ENCODE assay signal across 8 cellular contexts in genomic region chr12:750356-751191, GRCh38. TPM values are rescaled to one million over a fixed set of nuclear protein-coding genes. Genes with fewer than 3 reads are reported as not detected.
DNase-seq lines count a peak whose midpoint lies in the region; ATAC-seq and TF ChIP-seq lines count a peak whose summit lies in the region.

No MANE protein-coding gene starts in this region.

- no peaks in the 10 kb centered on the region for H3K27me3 Mint-ChIP-seq in activated naive CD4-positive, alpha-beta T cell treated with anti-CD3 and anti-CD28 coated beads for 36 hours (ENCODE audit: low read depth)
- peaks cover 6% of the 10 kb centered on the region for H3K27me3 Mint-ChIP-seq in endothelial cell (ENCODE audit: unreplicated experiment)

- no peak for DNase-seq in AG10803 (ENCODE audit: low read depth)
- no peak for DNase-seq in mammary epithelial cell
- no peak for DNase-seq in activated naive CD4-positive, alpha-beta T cell treated with anti-CD3 and anti-CD28 coated beads for 36 hours
- DNase-seq in endothelial cell (ENCODE audit: low spot score): no peak

- peaks cover 32% of the 10 kb centered on the region for H3K79me2 ChIP-seq in mammary epithelial cell (ENCODE audit: insufficient read depth, low read length)

- H3K4me3 Mint-ChIP-seq in activated naive CD4-positive, alpha-beta T cell treated with anti-CD3 and anti-CD28 coated beads for 36 hours: no peak overlapping the region
- no peak overlapping the region for H3K4me3 Mint-ChIP-seq in endothelial cell (ENCODE audit: unreplicated experiment)

- no peaks in the 10 kb centered on the region for H3K9me3 ChIP-seq in HUES6 (ENCODE audit: control insufficient read depth, insufficient read depth, low read depth, low read length)
- H3K9me3 ChIP-seq in mammary epithelial cell (replicated peaks; ENCODE audit: insufficient read depth, low read length): no peaks in the 10 kb centered on the region
- no peaks in the 10 kb centered on the region for H3K9me3 ChIP-seq in muscle layer of duodenum (ENCODE audit: control insufficient read depth in 1 of 2, low read length in 2 of 2)

- H3K9ac ChIP-seq in HUES6 (ENCODE audit: low read length): no peak overlapping the region
- H3K9ac ChIP-seq in mammary epithelial cell (ENCODE audit: insufficient read depth, low read length): peak overlapping the region; percentile 66

- peaks cover 15% of the 10 kb centered on the region for H3K4me1 Mint-ChIP-seq in activated naive CD4-positive, alpha-beta T cell treated with anti-CD3 and anti-CD28 coated beads for 36 hours (ENCODE audit: low read depth)
- H3K4me1 Mint-ChIP-seq in endothelial cell (ENCODE audit: unreplicated experiment): peaks cover 17% of the 10 kb centered on the region

- H3K9me3 Mint-ChIP-seq in activated naive CD4-positive, alpha-beta T cell treated with anti-CD3 and anti-CD28 coated beads for 36 hours: no peaks in the 10 kb centered on the region
- H3K9me3 Mint-ChIP-seq in endothelial cell (ENCODE audit: unreplicated experiment): no peaks in the 10 kb centered on the region

- peaks cover 22% of the 10 kb centered on the region for H4K20me1 ChIP-seq in mammary epithelial cell (ENCODE audit: insufficient read depth, low read length)

- 0% methylated on average over 7 of the region's 7 CpGs for WGBS in mammary epithelial cell (ENCODE audit: low coverage, missing lambda C conversion rate)

- peak overlapping the region; percentile 88 for H2AFZ ChIP-seq in mammary epithelial cell (ENCODE audit: low read depth, low read length)

- TF ChIP-seq CTCF in AG10803 (conservative IDR thresholded peaks at IDR 0.05; ENCODE audit: low read length) (no peak), mammary epithelial cell (conservative IDR thresholded peaks at IDR 0.05 in 1 of 2, IDR thresholded peaks at IDR 0.05 in 1 of 2; ENCODE audit: extremely low read depth in 1 of 2, insufficient read depth in 1 of 2, low read depth in 1 of 2, low read length in 2 of 2) (no peak), endothelial cell (IDR thresholded peaks at IDR 0.05; ENCODE audit: unreplicated experiment) (no peak)

- dilution Hi-C loops in mammary epithelial cell (cut with HindIII; ENCODE audit: low sequenced_read_pairs): no loop called here

- ATAC-seq in HG03097 (IDR thresholded peaks at IDR 0.05; ENCODE audit: low FRiP score, unreplicated experiment) (no peak), HG02885 (IDR thresholded peaks at IDR 0.05; ENCODE audit: poor library complexity, unreplicated experiment) (no peak)

- H3K4me1 ChIP-seq in HUES6 (ENCODE audit: control insufficient read depth, insufficient read depth, low read length): peaks cover 13% of the 10 kb centered on the region
- H3K4me1 ChIP-seq in mammary epithelial cell (ENCODE audit: insufficient read depth, low read length): peaks cover 14% of the 10 kb centered on the region
- peaks cover 9 to 11% of the 10 kb centered on the region in 2 donors for H3K4me1 ChIP-seq in muscle layer of duodenum (ENCODE audit: control insufficient read depth in 1 of 2, insufficient read depth in 2 of 2, low read length in 2 of 2)

- H3K4me3 ChIP-seq in AG10803 (ENCODE audit: low read length) (peak overlapping the region; percentile 67), HUES6 (ENCODE audit: low read depth, low read length) (peak overlapping the region; percentile 50), mammary epithelial cell (replicated peaks in 1 of 3; ENCODE audit: insufficient read depth in 1 of 3, low read depth in 2 of 3, low read length in 3 of 3) (peak overlapping the region; percentile 49 to 58 (median 57)), muscle layer of duodenum (ENCODE audit: low read depth in 1 of 2, low read length in 2 of 2) (peak overlapping the region; percentile 76 to 92)

- peaks cover 16% of the 10 kb centered on the region for H3K36me3 Mint-ChIP-seq in activated naive CD4-positive, alpha-beta T cell treated with anti-CD3 and anti-CD28 coated beads for 36 hours (ENCODE audit: low read depth)
- peaks cover 9% of the 10 kb centered on the region for H3K36me3 Mint-ChIP-seq in endothelial cell (ENCODE audit: low read depth, unreplicated experiment)

- H3K27ac ChIP-seq in HUES6 (ENCODE audit: low read depth, low read length): no peak overlapping the region
- H3K27ac ChIP-seq in mammary epithelial cell (ENCODE audit: insufficient read depth, low read depth, low read length): peak overlapping the region; percentile 59
- peak overlapping the region; percentile 32 for H3K27ac ChIP-seq in muscle layer of duodenum (ENCODE audit: low read length)

- H3K27me3 ChIP-seq in HUES6 (ENCODE audit: control insufficient read depth, insufficient read depth, low read length) (no peaks in the 10 kb centered on the region), mammary epithelial cell (ENCODE audit: insufficient read depth, low read length) (no peaks in the 10 kb centered on the region), muscle layer of duodenum (ENCODE audit: low read depth, low read length) (no peaks in the 10 kb centered on the region)

- TSS peak; percentile 15 for BruUV-seq in mammary epithelial cell (replicated peaks; lab: Mats Ljungman, UMichigan)

- H3K27ac Mint-ChIP-seq in activated naive CD4-positive, alpha-beta T cell treated with anti-CD3 and anti-CD28 coated beads for 36 hours: no peak overlapping the region
- H3K27ac Mint-ChIP-seq in endothelial cell (ENCODE audit: unreplicated experiment): no peak overlapping the region

- in situ Hi-C loops in mammary epithelial cell (cut with MboI; ENCODE audit: low sequenced_read_pairs in 2 of 2): loop anchor here in 1 of 2 donors (5.0 kb wide), 1 partner anchor 173 kb away; no protein-coding TSS in a partner anchor

- H3K36me3 ChIP-seq in HUES6 (ENCODE audit: control insufficient read depth, insufficient read depth, low read length) (no peaks in the 10 kb centered on the region), mammary epithelial cell (ENCODE audit: insufficient read depth, low read length) (no peaks in the 10 kb centered on the region), muscle layer of duodenum (ENCODE audit: control insufficient read depth in 1 of 2, insufficient read depth in 2 of 2, low read length in 2 of 2) (peaks cover 0 to 3% of the 10 kb centered on the region in 2 donors)

- intact Hi-C loops in mammary epithelial cell (cut with micrococcal nuclease): loop anchor here (1.0 to 10.0 kb wide), 6 partner anchors 64 to 854 kb away; partner anchors contain the start of gene RAD52
- intact Hi-C loops in activated naive CD4-positive, alpha-beta T cell treated with anti-CD3 and anti-CD28 coated beads for 36 hours (cut with micrococcal nuclease): loop anchor here (1.0 to 10.0 kb wide), 12 partner anchors 7 to 842 kb away; partner anchors contain the start of genes FBXL14 and KDM5A

- CTCF ChIA-PET in mammary epithelial cell (lab: Charles Lee; ENCODE audit: low non-redundant PET): interaction anchor here (0.5 to 1.9 kb wide), 6 partner anchors 62 to 212 kb away, joined by 3 to 15 read pairs (median 3); no protein-coding TSS in a partner anchor
- CTCF ChIA-PET in activated naive CD4-positive, alpha-beta T cell treated with anti-CD3 and anti-CD28 coated beads for 36 hours (lab: Charles Lee): interaction anchor here (0.6 to 6.9 kb wide), 41 partner anchors 9 to 824 kb away, joined by 3 to 69 read pairs (median 4); partner anchors contain the start of gene NINJ2

- peak overlapping the region; percentile 91 for H3K4me2 ChIP-seq in mammary epithelial cell (ENCODE audit: insufficient read depth, low read depth, low read length)

RNA-seq across cellular contexts. Expression of gene WNK1, which starts 1.8 kb away (rescaled TPM):
- total RNA-seq in mammary epithelial cell (100 to 1,000 TPM; 154 to 180 TPM), endothelial cell (ENCODE audit: unreplicated experiment) (160 TPM)
- 69.8 TPM for polyA plus RNA-seq in mammary epithelial cell
- 113 TPM for polyA minus RNA-seq in mammary epithelial cell
- total RNA-seq in activated naive CD4-positive, alpha-beta T cell treated with anti-CD3 and anti-CD28 coated beads for 36 hours: 100 to 1,000 TPM; 112 to 134 TPM
